In genomic region chr16:75622762-75623605, GRCh38 we compare ENCODE assay signal across 8 cellular contexts. TPM values are rescaled to one million over a fixed set of nuclear protein-coding genes. Genes with fewer than 3 reads are reported as not detected.
A peak's percentile ranks its signal among the peaks of the same experiment; 100 is the strongest.
DNase-seq lines count a peak whose midpoint lies in the region; ATAC-seq, FAIRE-seq and TF ChIP-seq lines count a peak whose summit lies in the region.

A gene with protein sequence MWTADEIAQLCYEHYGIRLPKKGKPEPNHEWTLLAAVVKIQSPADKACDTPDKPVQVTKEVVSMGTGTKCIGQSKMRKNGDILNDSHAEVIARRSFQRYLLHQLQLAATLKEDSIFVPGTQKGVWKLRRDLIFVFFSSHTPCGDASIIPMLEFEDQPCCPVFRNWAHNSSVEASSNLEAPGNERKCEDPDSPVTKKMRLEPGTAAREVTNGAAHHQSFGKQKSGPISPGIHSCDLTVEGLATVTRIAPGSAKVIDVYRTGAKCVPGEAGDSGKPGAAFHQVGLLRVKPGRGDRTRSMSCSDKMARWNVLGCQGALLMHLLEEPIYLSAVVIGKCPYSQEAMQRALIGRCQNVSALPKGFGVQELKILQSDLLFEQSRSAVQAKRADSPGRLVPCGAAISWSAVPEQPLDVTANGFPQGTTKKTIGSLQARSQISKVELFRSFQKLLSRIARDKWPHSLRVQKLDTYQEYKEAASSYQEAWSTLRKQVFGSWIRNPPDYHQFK (minus strand): TSS chr16:75623281. CDS start chr16:75620799, 2,482 bp downstream.

- no peaks in the 10 kb centered on the region; the same call in 1 of the 2 replicates for H3K79me1 ChIP-seq in H1 (ENCODE audit: low read depth, low read length)
- H3K79me1 ChIP-seq in mesenchymal stem cell (replicated peaks; ENCODE audit: low read length, poor library complexity, severe bottlenecking), result peaks cover 18% of the 10 kb centered on the region

- no peaks in the 10 kb centered on the region for H4K20me1 ChIP-seq in H1 (replicated peaks in 1 of 2; ENCODE audit: control insufficient read depth in 1 of 2, insufficient read depth in 2 of 2, low read length in 2 of 2)

- H2AK5ac ChIP-seq in H1 (ENCODE audit: low read depth, low read length) (no peak within 1 kb of the TSS), mesenchymal stem cell (ENCODE audit: low read length, severe bottlenecking) (no peak within 1 kb of the TSS)

- H2AFZ ChIP-seq in H1 (ENCODE audit: low read length) (peak within 1 kb of the TSS; percentile 77), mesenchymal stem cell (ENCODE audit: low read depth, low read length) (peak within 1 kb of the TSS; percentile 95)

- WGBS in H1 (ENCODE audit: extremely low coverage in 1 of 2, insufficient coverage in 1 of 2, insufficient read length in 1 of 2, insufficient replicate concordance in 2 of 2, low coverage in 1 of 2, low lambda C conversion rate in 2 of 2, missing lambda C conversion rate in 1 of 2), 2 experiments, result 5% methylated on average over 56 of the region's 62 CpGs; no CpG with 5 or more reads in 1 of the 2 experiments
- WGBS in mesenchymal stem cell, result 5% methylated on average over 60 of the region's 62 CpGs

- peak within 1 kb of the TSS; percentile 71 for H3K18ac ChIP-seq in H1 (ENCODE audit: extremely low read depth, low read length)
- H3K18ac ChIP-seq in mesenchymal stem cell (ENCODE audit: low read depth in 1 of 2, low read length in 2 of 2), result peak within 1 kb of the TSS; percentile 89 to 91

- TF ChIP-seq RAD21 in H1 (IDR thresholded peaks at IDR 0.05 in 1 of 2, conservative IDR thresholded peaks at IDR 0.05 in 1 of 2; ENCODE audit: low read depth in 2 of 2, low read length in 2 of 2), result no peak

- FAIRE-seq in HTR-8/SVneo (lab: Jason Lieb, UNC) (peak; percentile 66), H1 (lab: Jason Lieb, UNC) (no peak)

- CTCF ChIA-PET in H1 (lab: Charles Lee; ENCODE audit: partially characterized antibody), result interaction anchor here (0.6 to 4.3 kb wide), 11 partner anchors 18 to 410 kb away, joined by 3 to 20 read pairs (median 4); no protein-coding TSS in a partner anchor

- H3K27ac ChIP-seq in H1 (ENCODE audit: low read depth, low read length) (peak within 1 kb of the TSS; percentile 90), mesenchymal stem cell (ENCODE audit: low read length, poor library complexity, severe bottlenecking) (peak within 1 kb of the TSS; percentile 93)

- H3K23ac ChIP-seq in H1 (ENCODE audit: insufficient read length) (no peak within 1 kb of the TSS), mesenchymal stem cell (ENCODE audit: low read length in 2 of 2) (peak within 1 kb of the TSS; percentile 14 to 68)

- peak within 1 kb of the TSS; percentile 60; the same call in 1 of the 2 replicates for H2BK12ac ChIP-seq in H1 (ENCODE audit: low read depth, low read length)
- peak within 1 kb of the TSS in 1 of 2 experiments; percentile 32 for H2BK12ac ChIP-seq in mesenchymal stem cell (ENCODE audit: low read length in 2 of 2)

- TF ChIP-seq EP300 in H1 (IDR thresholded peaks at IDR 0.05; ENCODE audit: borderline replicate concordance in 1 of 2, low read depth in 2 of 2, low read length in 2 of 2), result peak in 1 of 2 experiments; percentile 12; a peak in 1 of 3 replicates

- H4K5ac ChIP-seq in H1 (ENCODE audit: insufficient read length, low read depth, low read length), result peak within 1 kb of the TSS; percentile 90

- H3K14ac ChIP-seq in H1 (ENCODE audit: insufficient read length), result no peak within 1 kb of the TSS
- H3K14ac ChIP-seq in mesenchymal stem cell (ENCODE audit: low read length in 2 of 2), result no peak within 1 kb of the TSS

- H3K9me3 ChIP-seq in H1 (ENCODE audit: insufficient read depth in 2 of 2, low read depth in 1 of 2, low read length in 1 of 2) (no peaks in the 10 kb centered on the region), mesenchymal stem cell (ENCODE audit: control insufficient read depth, low read length) (no peaks in the 10 kb centered on the region)

- POLR2A ChIA-PET in H1 (lab: Charles Lee; ENCODE audit: partially characterized antibody), result interaction anchor here (0.6 to 2.7 kb wide), 20 partner anchors 9 to 188 kb away, joined by 3 to 21 read pairs (median 4); partner anchors contain the start of genes CFDP1, GABARAPL2, KARS1 and TERF2IP

- H4K8ac ChIP-seq in H1 (ENCODE audit: extremely low read depth, insufficient read depth, low read length), result peak within 1 kb of the TSS; percentile 93
- H4K8ac ChIP-seq in mesenchymal stem cell (ENCODE audit: low read length), result peak within 1 kb of the TSS; percentile 89

- TF ChIP-seq POLR2A in H1 (IDR thresholded peaks at IDR 0.05; ENCODE audit: control extremely low read depth in 1 of 2, low read depth in 2 of 2, low read length in 2 of 2), result peak; percentile 77 to 94

- H3K27me3 ChIP-seq in H1 (replicated peaks in 1 of 4; ENCODE audit: control insufficient read depth in 3 of 4, extremely low read depth in 1 of 4, insufficient read depth in 3 of 4, low read length in 3 of 4) (no peaks in the 10 kb centered on the region), mesenchymal stem cell (ENCODE audit: control insufficient read depth in 1 of 2, insufficient read depth in 1 of 2, low read length in 2 of 2) (no peaks in the 10 kb centered on the region)

- H3K23me2 ChIP-seq in H1 (ENCODE audit: low read depth, low read length), result peaks cover 6% of the 10 kb centered on the region

- H3K4ac ChIP-seq in H1 (replicated peaks; ENCODE audit: insufficient read length, low read depth, low read length) (no peak within 1 kb of the TSS), mesenchymal stem cell (ENCODE audit: low read depth in 1 of 2, low read length in 2 of 2) (peak within 1 kb of the TSS in 1 of 2 experiments; percentile 84)

- H2BK15ac ChIP-seq in H1 (ENCODE audit: low read length) (no peak within 1 kb of the TSS), mesenchymal stem cell (ENCODE audit: low read depth, poor library complexity, severe bottlenecking) (peak within 1 kb of the TSS; percentile 57)

- H2BK120ac ChIP-seq in H1 (replicated peaks; ENCODE audit: low read depth, low read length), result no peak within 1 kb of the TSS
- peak within 1 kb of the TSS; percentile 15 for H2BK120ac ChIP-seq in mesenchymal stem cell (ENCODE audit: low read depth, low read length)

- peak within 1 kb of the TSS; percentile 67 for H3K56ac ChIP-seq in H1 (replicated peaks; ENCODE audit: insufficient read length, low read depth, low read length)

- H3K4me1 ChIP-seq in H1 (replicated peaks in 1 of 4; ENCODE audit: control insufficient read depth in 3 of 4, insufficient read depth in 4 of 4, low read length in 3 of 4) (peaks cover 0 to 9% (median 4%) of the 10 kb centered on the region in 4 experiments; a peak in 5 of 7 replicates), mesenchymal stem cell (ENCODE audit: control insufficient read depth, insufficient read depth, low read depth, low read length) (peaks cover 10% of the 10 kb centered on the region)

- H3K4me2 ChIP-seq in H1 (ENCODE audit: insufficient read depth in 1 of 2, low read depth in 2 of 2, low read length in 2 of 2) (peak within 1 kb of the TSS; percentile 77 to 99), mesenchymal stem cell (ENCODE audit: low read length, poor library complexity, severe bottlenecking) (peak within 1 kb of the TSS; percentile 89)

- H2BK5ac ChIP-seq in H1 (ENCODE audit: low read depth, low read length), result peak within 1 kb of the TSS; percentile 90; the same call in 1 of the 2 replicates
- H2BK5ac ChIP-seq in mesenchymal stem cell (ENCODE audit: low read depth, low read length, poor library complexity, severe bottlenecking), result no peak within 1 kb of the TSS

- TF ChIP-seq CTCF in H1 (IDR thresholded peaks at IDR 0.05; ENCODE audit: control extremely low read depth in 1 of 3, insufficient read depth in 1 of 3, low read depth in 1 of 3, low read length in 3 of 3), result no peak

- ATAC-seq in GM21367 (IDR thresholded peaks at IDR 0.05; ENCODE audit: unreplicated experiment), result peak; percentile 83

- H2BK20ac ChIP-seq in H1 (ENCODE audit: low read length), result no peak within 1 kb of the TSS

- H3K36me3 ChIP-seq in H1 (ENCODE audit: control insufficient read depth in 2 of 4, insufficient read depth in 4 of 4, low read length in 3 of 4) (peaks cover 19 to 43% (median 33%) of the 10 kb centered on the region in 4 experiments), mesenchymal stem cell (ENCODE audit: control insufficient read depth in 1 of 2, insufficient read depth in 2 of 2, low read depth in 1 of 2, low read length in 2 of 2) (peaks cover 30 to 52% of the 10 kb centered on the region in 2 experiments)

- peak; percentile 65 for DNase-seq in COLO829 (ENCODE audit: low spot score)
- peak; percentile 97 for DNase-seq in HTR-8/SVneo (ENCODE audit: insufficient read length, low spot score)
- peak; percentile 98 for DNase-seq in NOMO-1 treated with dmso at 0.1 percent for 144 hours (lab: John Stamatoyannopoulos, UW; ENCODE audit: unreplicated experiment)
- DNase-seq in activated CD8-positive, alpha-beta memory T cell treated with anti-CD3 and anti-CD28 coated beads for 48 hours (ENCODE audit: low read depth in 2 of 3, low spot score in 2 of 3), result peak; percentile 90 to 95 (median 95)
- DNase-seq in H1 (ENCODE audit: low read depth in 1 of 2, low spot score in 2 of 2), result peak; percentile 91 to 96
- peak; percentile 99 for DNase-seq in mesenchymal stem cell
- peak; percentile 95 for DNase-seq in stimulated activated CD8-positive, alpha-beta memory T cell treated with anti-CD3 and anti-CD28 coated beads, Interleukin-12 subunit alpha, Interleukin-12 subunit beta, amount 100 ng/mL, for 4 hours (ENCODE audit: low read depth)

- peak within 1 kb of the TSS; percentile 23 for H4K91ac ChIP-seq in H1 (replicated peaks; ENCODE audit: insufficient read length, low read length)
- peak within 1 kb of the TSS; percentile 54 for H4K91ac ChIP-seq in mesenchymal stem cell (ENCODE audit: low read length)

- peaks cover 0 to 6% of the 10 kb centered on the region in 2 experiments; a peak in 1 of 4 replicates for H3K79me2 ChIP-seq in H1 (ENCODE audit: control insufficient read depth in 1 of 2, insufficient read depth in 2 of 2, low read length in 2 of 2)

- H3K4me3 ChIP-seq in H1 (ENCODE audit: extremely low read depth in 1 of 4, insufficient read depth in 2 of 4, low read depth in 3 of 4, low read length in 4 of 4), result peak within 1 kb of the TSS; percentile 80 to 96 (median 85)
- peak within 1 kb of the TSS; percentile 66 to 93 for H3K4me3 ChIP-seq in mesenchymal stem cell (ENCODE audit: insufficient read depth in 1 of 2, low read depth in 1 of 2, low read length in 2 of 2)

- H3K9ac ChIP-seq in H1 (replicated peaks in 1 of 4; ENCODE audit: extremely low read depth in 1 of 4, low read depth in 3 of 4, low read length in 3 of 4) (peak within 1 kb of the TSS; percentile 82 to 97 (median 91)), mesenchymal stem cell (ENCODE audit: low read length) (peak within 1 kb of the TSS; percentile 95)

RNA-seq across cellular contexts. Expression of the gene that starts here (rescaled TPM):
- 44.7 and 47.4 TPM in 2 replicates for total RNA-seq in H1 (2021; fragmentation: NEBNext Ultra II Directional; extraction: Animal tissue kit (Norgen Biotek cat#: 25700))
- polyA plus RNA-seq in H1 (2011; rRNA removed), result 28.3 and 30.7 TPM in 2 replicates
- polyA plus RNA-seq in H1 (2011; cell fraction: cytosol; rRNA removed), result 30.9 TPM
- polyA plus RNA-seq in H1 (2011; cell fraction: nucleus; rRNA removed), result 35.8 TPM
- 26.3 to 38.8 TPM (median 33.8 TPM) in 4 replicates for polyA plus RNA-seq in H1 (2012, experiment 1 of 2)
- polyA plus RNA-seq in H1 (2012, experiment 2 of 2), result 4.8 TPM
- polyA plus RNA-seq in H1 (2013, experiment 1 of 2), result 27.0 TPM
- 27.5 TPM for polyA plus RNA-seq in H1 (2013, experiment 2 of 2)
- polyA minus RNA-seq in H1 (2011; rRNA and poly(A)+ RNA removed), result 66.9 and 88.1 TPM in 2 replicates
- polyA minus RNA-seq in H1 (2011; cell fraction: cytosol; rRNA and poly(A)+ RNA removed), result 26.2 TPM
- polyA minus RNA-seq in H1 (2011; cell fraction: nucleus; rRNA and poly(A)+ RNA removed), result 59.7 TPM
- 19.7 TPM for polyA plus RNA-seq in mesenchymal stem cell (2013, experiment 1 of 2)
- polyA plus RNA-seq in mesenchymal stem cell (2013, experiment 2 of 2), result 23.5 TPM

Comparison
In these comparisons a context has a peak if more than half of its experiments do, and no peak if none do; other contexts are left out.
1. Peak in every context shown above with its lines: DNase-seq, ATAC-seq, H3K4me3 ChIP-seq and H3K27ac ChIP-seq.